7 cellular contexts compared by ENCODE assay signal in genomic region chr13:108269601-108270328, GRCh38. TPM values are rescaled to one million over a fixed set of nuclear protein-coding genes. Genes with fewer than 3 reads are reported as not detected.
DNase-seq lines count a peak whose midpoint lies in the region; ATAC-seq and TF ChIP-seq lines count a peak whose summit lies in the region.

A gene with protein sequence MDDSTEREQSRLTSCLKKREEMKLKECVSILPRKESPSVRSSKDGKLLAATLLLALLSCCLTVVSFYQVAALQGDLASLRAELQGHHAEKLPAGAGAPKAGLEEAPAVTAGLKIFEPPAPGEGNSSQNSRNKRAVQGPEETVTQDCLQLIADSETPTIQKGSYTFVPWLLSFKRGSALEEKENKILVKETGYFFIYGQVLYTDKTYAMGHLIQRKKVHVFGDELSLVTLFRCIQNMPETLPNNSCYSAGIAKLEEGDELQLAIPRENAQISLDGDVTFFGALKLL (plus strand): TSS chr13:108269718. CDS start chr13:108269896, 178 bp downstream.

- no peaks in the 10 kb centered on the region for H3K27me3 ChIP-seq in OCI-LY3 (ENCODE audit: low read depth, low read length)

- peak within 1 kb of the TSS; percentile 77 for H3K4me3 ChIP-seq in OCI-LY3 (ENCODE audit: low read length)

- H3K4me1 Mint-ChIP-seq in activated T-helper 17 cell treated with anti-CD3 and anti-CD28 coated beads, Interleukin-2, amount 50 U/mL, for 72 hours, result peaks cover 13% of the 10 kb centered on the region

- peak within 1 kb of the TSS; percentile 84 for H3K4me3 Mint-ChIP-seq in activated T-helper 17 cell treated with anti-CD3 and anti-CD28 coated beads, Interleukin-2, amount 50 U/mL, for 72 hours

- H2AFZ ChIP-seq in OCI-LY3 (ENCODE audit: low read depth, low read length), result peak within 1 kb of the TSS; percentile 81

- H3K27ac ChIP-seq in OCI-LY3 (ENCODE audit: low read length), result peak within 1 kb of the TSS; percentile 48

- H3K36me3 Mint-ChIP-seq in activated T-helper 17 cell treated with anti-CD3 and anti-CD28 coated beads, Interleukin-2, amount 50 U/mL, for 72 hours (ENCODE audit: low read depth), result no peaks in the 10 kb centered on the region

- TF ChIP-seq CTCF in OCI-LY3 (IDR thresholded peaks at IDR 0.05; ENCODE audit: low read depth, low read length), result peak; percentile 53

- H3K79me2 ChIP-seq in OCI-LY3 (ENCODE audit: low read length), result no peaks in the 10 kb centered on the region

- ATAC-seq in GM18520 (IDR thresholded peaks at IDR 0.05; ENCODE audit: unreplicated experiment) (peak; percentile 70), HG02884 (IDR thresholded peaks at IDR 0.05; ENCODE audit: unreplicated experiment) (peak; percentile 62)
- ATAC-seq in activated T-helper 17 cell treated with anti-CD3 and anti-CD28 coated beads, Interleukin-2, amount 50 U/mL, for 72 hours (replicated peaks), result peak; percentile 81

- no peaks in the 10 kb centered on the region for H3K36me3 ChIP-seq in OCI-LY3 (replicated peaks; ENCODE audit: low read depth, low read length)

- peaks cover 25% of the 10 kb centered on the region for H3K4me1 ChIP-seq in OCI-LY3 (ENCODE audit: low read length)

- peak within 1 kb of the TSS; percentile 51 for H3K9ac ChIP-seq in OCI-LY3 (ENCODE audit: low read length)

- DNase-seq in germinal center (ENCODE audit: low spot score), result peak; percentile 17
- DNase-seq in pons (ENCODE audit: low spot score), result peak; percentile 74
- no peak for DNase-seq in COLO668 (lab: John Stamatoyannopoulos, UW; ENCODE audit: unreplicated experiment)

- H3K27ac Mint-ChIP-seq in activated T-helper 17 cell treated with anti-CD3 and anti-CD28 coated beads, Interleukin-2, amount 50 U/mL, for 72 hours, result peak within 1 kb of the TSS; percentile 89

- no peaks in the 10 kb centered on the region for H3K27me3 Mint-ChIP-seq in activated T-helper 17 cell treated with anti-CD3 and anti-CD28 coated beads, Interleukin-2, amount 50 U/mL, for 72 hours

- no peaks in the 10 kb centered on the region for H3K9me3 Mint-ChIP-seq in activated T-helper 17 cell treated with anti-CD3 and anti-CD28 coated beads, Interleukin-2, amount 50 U/mL, for 72 hours

- H4K20me1 ChIP-seq in OCI-LY3 (ENCODE audit: insufficient read depth, low read length), result no peaks in the 10 kb centered on the region

- no peaks in the 10 kb centered on the region for H3K9me3 ChIP-seq in OCI-LY3 (ENCODE audit: insufficient read depth, low read length)

- peak within 1 kb of the TSS; percentile 96 for H3K4me2 ChIP-seq in OCI-LY3 (ENCODE audit: low read length)

RNA-seq across cellular contexts. Expression of the gene that starts here (rescaled TPM):
- total RNA-seq in activated T-helper 17 cell treated with anti-CD3 and anti-CD28 coated beads, Interleukin-2, amount 50 U/mL, for 72 hours, result 1 to 10 TPM; 3.6 to 4.4 TPM
